ENCODE assay signal across 12 cellular contexts in genomic region chr15:68113273-68113672, GRCh38. TPM values are rescaled to one million over a fixed set of nuclear protein-coding genes. Genes with fewer than 3 reads are reported as not detected.
DNase-seq lines count a peak whose midpoint lies in the region; ATAC-seq and TF ChIP-seq lines count a peak whose summit lies in the region.
"Had no signal": no experiment of that assay in that cellular context is flagged by ENCODE, and none has a peak within 500 bp of the region (broad histone marks: within the 10 kb centered on the region; RNA-seq: fewer than 3 reads in every experiment).

No MANE protein-coding gene starts in this region.

- no peak for ATAC-seq in DND-41 (ENCODE audit: insufficient read depth, low read depth)
- ATAC-seq in stimulated activated naive B cell treated with anti-CD40 and anti-IgM and Interleukin-4, amounts not matched to agents 10 μg/mL and 1 μg/mL and 100 μg/mL, for 72 hours (replicated peaks) = no peak
- no peak for ATAC-seq in GM18498 (IDR thresholded peaks at IDR 0.05; ENCODE audit: unreplicated experiment)
- no peak for ATAC-seq in GM21367 (IDR thresholded peaks at IDR 0.05; ENCODE audit: unreplicated experiment)

- peaks cover 2% of the 10 kb centered on the region for H3K36me3 Mint-ChIP-seq in chondrocyte (ENCODE audit: low read depth)
- H3K36me3 Mint-ChIP-seq in stimulated activated naive B cell treated with anti-CD40 and anti-IgM and Interleukin-4, amounts not matched to agents 10 μg/mL and 1 μg/mL and 100 μg/mL, for 72 hours = peaks cover 23% of the 10 kb centered on the region in 2 donors

- H3K9me3 ChIP-seq in DND-41 (ENCODE audit: insufficient read depth, low read length, severe bottlenecking) (no peaks in the 10 kb centered on the region), osteoblast (ENCODE audit: low read depth, low read length) (no peaks in the 10 kb centered on the region)
- H3K9me3 ChIP-seq: prostate gland had no signal

- H3K4me1 Mint-ChIP-seq in chondrocyte (ENCODE audit: low read depth) = peaks cover 73% of the 10 kb centered on the region
- H3K4me1 Mint-ChIP-seq in stimulated activated naive B cell treated with anti-CD40 and anti-IgM and Interleukin-4, amounts not matched to agents 10 μg/mL and 1 μg/mL and 100 μg/mL, for 72 hours = peaks cover 38 to 85% of the 10 kb centered on the region in 2 donors

- H3K4me2 ChIP-seq in DND-41 (ENCODE audit: insufficient read depth, low read length) (peak overlapping the region; percentile 59; the same call in 1 of the 2 replicates), osteoblast (ENCODE audit: insufficient read depth, low read length) (peak overlapping the region; percentile 75)

- H3K9me3 Mint-ChIP-seq in chondrocyte (ENCODE audit: low read depth) = peaks cover 4% of the 10 kb centered on the region
- H3K9me3 Mint-ChIP-seq in stimulated activated naive B cell treated with anti-CD40 and anti-IgM and Interleukin-4, amounts not matched to agents 10 μg/mL and 1 μg/mL and 100 μg/mL, for 72 hours = peaks cover 0 to 3% of the 10 kb centered on the region in 2 donors

- peaks cover 93% of the 10 kb centered on the region for H3K79me2 ChIP-seq in DND-41 (ENCODE audit: insufficient read depth, low read length)
- peaks cover 79% of the 10 kb centered on the region for H3K79me2 ChIP-seq in osteoblast (ENCODE audit: insufficient read depth, low read length)

- H3K27me3 ChIP-seq in DND-41 (ENCODE audit: insufficient read depth, low read length, poor library complexity) = no peaks in the 10 kb centered on the region
- H3K27me3 ChIP-seq in osteoblast (ENCODE audit: insufficient read depth, low read length) = no peaks in the 10 kb centered on the region

- no peak overlapping the region; the same call in 1 of the 2 replicates for H3K27ac ChIP-seq in DND-41 (ENCODE audit: low read length)
- peak overlapping the region; percentile 0 for H3K27ac ChIP-seq in osteoblast (ENCODE audit: low read depth, low read length)

- H3K4me3 ChIP-seq in DND-41 (ENCODE audit: low read depth in 1 of 2, low read length in 2 of 2) (no peak overlapping the region), osteoblast (ENCODE audit: insufficient read depth, low read length) (no peak overlapping the region)
- H3K4me3 ChIP-seq: prostate gland had no signal

- peaks cover 25% of the 10 kb centered on the region for H3K4me1 ChIP-seq in DND-41 (ENCODE audit: insufficient read depth, low read length)
- H3K4me1 ChIP-seq in osteoblast (ENCODE audit: insufficient read depth, low read length) = peaks cover 22% of the 10 kb centered on the region
- H3K4me1 ChIP-seq: prostate gland had no signal

- peak overlapping the region; percentile 81 for H3K27ac Mint-ChIP-seq in chondrocyte (ENCODE audit: unreplicated experiment)
- no peak overlapping the region for H3K27ac Mint-ChIP-seq in stimulated activated naive B cell treated with anti-CD40 and anti-IgM and Interleukin-4, amounts not matched to agents 10 μg/mL and 1 μg/mL and 100 μg/mL, for 72 hours

- H3K9ac ChIP-seq in DND-41 (ENCODE audit: low read depth, low read length) = no peak overlapping the region

- H3K4me3 Mint-ChIP-seq in chondrocyte (ENCODE audit: unreplicated experiment) = no peak overlapping the region
- peak overlapping the region in 1 of 2 donors; percentile 20 for H3K4me3 Mint-ChIP-seq in stimulated activated naive B cell treated with anti-CD40 and anti-IgM and Interleukin-4, amounts not matched to agents 10 μg/mL and 1 μg/mL and 100 μg/mL, for 72 hours

- no peaks in the 10 kb centered on the region for H3K27me3 Mint-ChIP-seq in chondrocyte (ENCODE audit: low read depth)
- H3K27me3 Mint-ChIP-seq in stimulated activated naive B cell treated with anti-CD40 and anti-IgM and Interleukin-4, amounts not matched to agents 10 μg/mL and 1 μg/mL and 100 μg/mL, for 72 hours = no peaks in the 10 kb centered on the region

- H3K36me3 ChIP-seq in DND-41 (ENCODE audit: insufficient read depth, low read length) (no peaks in the 10 kb centered on the region), osteoblast (ENCODE audit: insufficient read depth, low read length) (no peaks in the 10 kb centered on the region)
- H3K36me3 ChIP-seq: prostate gland had no signal

- H2AFZ ChIP-seq in DND-41 (ENCODE audit: low read depth, low read length) (no peak overlapping the region), osteoblast (ENCODE audit: low read length) (no peak overlapping the region)

- no peak for TF ChIP-seq CTCF in DND-41 (IDR thresholded peaks at IDR 0.05; ENCODE audit: borderline replicate concordance, extremely low read depth, low read length, poor library complexity, severe bottlenecking)
- TF ChIP-seq CTCF in chondrocyte (IDR thresholded peaks at IDR 0.05) = no peak
- no peak for TF ChIP-seq CTCF in osteoblast (IDR thresholded peaks at IDR 0.05; ENCODE audit: extremely low read depth, low read depth, low read length)

- no peak for DNase-seq in DND-41
- peak; percentile 1 for DNase-seq in NCI-H526 treated with DMSO at 0.1 percent for 48 hours (lab: John Stamatoyannopoulos, UW)
- DNase-seq in chondrocyte (ENCODE audit: low spot score) = no peak
- no peak for DNase-seq in osteoblast (ENCODE audit: insufficient read length, low spot score, missing footprints)
- no peak for DNase-seq in stimulated activated naive B cell treated with anti-CD40 and anti-IgM and Interleukin-4, amounts not matched to agents 10 μg/mL and 1 μg/mL and 100 μg/mL, for 72 hours
- DNase-seq in SHP77 treated with DMSO at 0.1 percent for 48 hours (lab: John Stamatoyannopoulos, UW) = no peak
- DNase-seq: activated CD4-positive, CD25-positive, alpha-beta regulatory T cell; NCI-H345; stimulated activated CD8-positive, alpha-beta memory T cell treated with anti-CD3 and anti-CD28 coated beads, Interleukin-4, amount 100 ng/mL, for 48 hours had no signal

- H4K20me1 ChIP-seq in DND-41 (ENCODE audit: insufficient read depth, low read length) = peaks cover 24% of the 10 kb centered on the region
- H4K20me1 ChIP-seq in osteoblast (ENCODE audit: insufficient read depth, low read length) = peaks cover 18% of the 10 kb centered on the region

RNA-seq across cellular contexts. Expression of gene PIAS1, which starts 59.2 kb away (rescaled TPM):
- 30.8 to 39.1 TPM (median 32.6 TPM) in 3 replicates for total RNA-seq in chondrocyte
- 23.6 and 29.0 TPM in 2 replicates for total RNA-seq in osteoblast
